1 cellular context compared by ENCODE assay signal in genomic region chr10:44997105-44997748, GRCh38.
A peak's percentile ranks its signal among the peaks of the same experiment; 100 is the strongest.
TF ChIP-seq lines count a peak whose summit lies in the region.

No MANE protein-coding gene starts in this region.

TF ChIP-seq in HepG2, 621 proteins besides CTCF, POLR2A, EP300 and RAD21:
- TF ChIP-seq TRAFD1 (CRISPR knock-in tag; IDR thresholded peaks at IDR 0.05; ENCODE audit: borderline replicate concordance) = no peak
- peak; percentile 52; the same call in 1 of the 2 replicates for TF ChIP-seq RCOR2 (CRISPR knock-in tag; IDR thresholded peaks at IDR 0.05)
- TF ChIP-seq JARID2 (CRISPR knock-in tag; IDR thresholded peaks at IDR 0.05; ENCODE audit: insufficient replicate concordance) = no peak
- TF ChIP-seq AKAP8 (CRISPR knock-in tag; IDR thresholded peaks at IDR 0.05) = no peak
- TF ChIP-seq ZMYM3 (CRISPR knock-in tag; IDR thresholded peaks at IDR 0.05) = peak; percentile 93
- no peak for TF ChIP-seq FOXO1 (CRISPR knock-in tag; IDR thresholded peaks at IDR 0.05)
- TF ChIP-seq ZNF276 (CRISPR knock-in tag; IDR thresholded peaks at IDR 0.05; ENCODE audit: low read depth) = no peak
- TF ChIP-seq ZNF747 (CRISPR knock-in tag; IDR thresholded peaks at IDR 0.05; ENCODE audit: borderline replicate concordance) = no peak
- no peak for TF ChIP-seq PAWR (CRISPR knock-in tag; IDR thresholded peaks at IDR 0.05; ENCODE audit: borderline replicate concordance)
- TF ChIP-seq ATF7-NPFF (CRISPR knock-in tag; IDR thresholded peaks at IDR 0.05; ENCODE audit: low read depth) = no peak
- TF ChIP-seq NFE2L2 (IDR thresholded peaks at IDR 0.05; ENCODE audit: low read length) = no peak
- TF ChIP-seq KDM5B (CRISPR knock-in tag; IDR thresholded peaks at IDR 0.05; ENCODE audit: borderline replicate concordance) = no peak
- TF ChIP-seq MEF2D (CRISPR knock-in tag; IDR thresholded peaks at IDR 0.05) = 0 out of 2 replicates have a peak, but pooled peaks have one; percentile 40
- no peak for TF ChIP-seq SOX6 (IDR thresholded peaks at IDR 0.05)
- no peak for TF ChIP-seq SOX6 (CRISPR knock-in tag; IDR thresholded peaks at IDR 0.05)
- no peak for TF ChIP-seq ZMAT5 (CRISPR knock-in tag; IDR thresholded peaks at IDR 0.05; ENCODE audit: borderline replicate concordance, low read depth)
- peak; percentile 98 for TF ChIP-seq ZNF629 (CRISPR knock-in tag; conservative IDR thresholded peaks at IDR 0.05)
- no peak for TF ChIP-seq REST (IDR thresholded peaks at IDR 0.05; ENCODE audit: borderline replicate concordance in 1 of 2, low read depth in 1 of 2, low read length in 2 of 2)
- no peak for TF ChIP-seq ZNF460 (CRISPR knock-in tag; IDR thresholded peaks at IDR 0.05; ENCODE audit: borderline replicate concordance)
- no peak for TF ChIP-seq ZNF761 (CRISPR knock-in tag; conservative IDR thresholded peaks at IDR 0.05)
- TF ChIP-seq KDM1A (CRISPR knock-in tag; IDR thresholded peaks at IDR 0.05) = peak; percentile 78
- no peak for TF ChIP-seq ZEB1 (IDR thresholded peaks at IDR 0.05; ENCODE audit: insufficient replicate concordance, low read depth)
- no peak for TF ChIP-seq ZNF644 (CRISPR knock-in tag; IDR thresholded peaks at IDR 0.05; ENCODE audit: low read depth)
- 0 out of 2 replicates have a peak, but pooled peaks have one; percentile 9 for TF ChIP-seq ZNF230 (CRISPR knock-in tag; IDR thresholded peaks at IDR 0.05)
- no peak for TF ChIP-seq PREB (CRISPR knock-in tag; IDR thresholded peaks at IDR 0.05)
- TF ChIP-seq ADNP (CRISPR knock-in tag; IDR thresholded peaks at IDR 0.05) = 0 out of 2 replicates have a peak, but pooled peaks have one; percentile 52
- no peak for TF ChIP-seq NR2C2 (CRISPR knock-in tag; IDR thresholded peaks at IDR 0.05; ENCODE audit: borderline replicate concordance)
- no peak for TF ChIP-seq ZNF124 (CRISPR knock-in tag; IDR thresholded peaks at IDR 0.05)
- no peak for TF ChIP-seq ZSCAN5A (CRISPR knock-in tag; IDR thresholded peaks at IDR 0.05; ENCODE audit: borderline replicate concordance)
- no peak for TF ChIP-seq ZNF660 (CRISPR knock-in tag; IDR thresholded peaks at IDR 0.05; ENCODE audit: borderline replicate concordance, low read depth)
- TF ChIP-seq ARNTL (CRISPR knock-in tag; IDR thresholded peaks at IDR 0.05) = no peak
- no peak for TF ChIP-seq ZNF225 (CRISPR knock-in tag; IDR thresholded peaks at IDR 0.05)
- peak; percentile 94; the same call in 1 of the 2 replicates for TF ChIP-seq CHD4 (IDR thresholded peaks at IDR 0.05; ENCODE audit: borderline replicate concordance, low read length)
- no peak for TF ChIP-seq ZNF784 (CRISPR knock-in tag; IDR thresholded peaks at IDR 0.05; ENCODE audit: borderline replicate concordance)
- TF ChIP-seq ZNF589 (CRISPR knock-in tag; conservative IDR thresholded peaks at IDR 0.05) = no peak
- TF ChIP-seq ZNF281 (CRISPR knock-in tag; IDR thresholded peaks at IDR 0.05; ENCODE audit: borderline replicate concordance) = no peak
- TF ChIP-seq GMEB1 (CRISPR knock-in tag; IDR thresholded peaks at IDR 0.05; ENCODE audit: borderline replicate concordance) = no peak
- no peak for TF ChIP-seq ZNF580 (CRISPR knock-in tag; IDR thresholded peaks at IDR 0.05; ENCODE audit: borderline replicate concordance, low read depth)
- no peak for TF ChIP-seq FOXP1 (IDR thresholded peaks at IDR 0.05)
- no peak for TF ChIP-seq FOXP1 (CRISPR knock-in tag; IDR thresholded peaks at IDR 0.05)
- TF ChIP-seq ZNF251 (CRISPR knock-in tag; IDR thresholded peaks at IDR 0.05) = no peak
